In the genomic region with DNA sequence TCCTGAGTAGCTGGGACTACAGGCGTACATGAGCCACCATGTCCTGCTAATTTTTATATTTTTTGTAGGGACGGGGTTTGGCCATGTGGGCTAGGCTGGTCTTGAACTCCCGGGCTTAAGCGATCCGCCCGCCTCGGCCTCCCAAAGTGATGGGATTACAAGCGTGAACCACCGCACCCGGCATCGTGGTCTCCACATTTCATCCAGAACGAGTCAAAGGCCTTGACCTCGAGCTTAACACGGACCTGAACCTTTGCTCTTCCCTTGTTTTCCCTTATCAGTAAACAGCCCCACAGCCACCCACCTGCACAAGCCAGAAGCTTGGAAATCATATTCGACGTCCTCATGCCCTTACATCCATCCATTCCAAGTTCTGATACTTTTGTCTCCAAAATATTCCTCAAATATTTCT, we compare ENCODE assay signal across 1 cellular context.
TF ChIP-seq lines count a peak whose summit lies in the region.

No MANE protein-coding gene starts in this region.

TF ChIP-seq in HepG2, 621 proteins besides CTCF, POLR2A, EP300 and RAD21 (continued from another document and continues in another):
- peak; percentile 35; the same call in 1 of the 2 replicates for TF ChIP-seq ZFP41 (CRISPR knock-in tag; IDR thresholded peaks at IDR 0.05; ENCODE audit: borderline replicate concordance)
- no peak; the same call in 1 of the 2 replicates for TF ChIP-seq TBX3 (IDR thresholded peaks at IDR 0.05; ENCODE audit: borderline replicate concordance)
- no peak for TF ChIP-seq MBNL3 (CRISPR knock-in tag; conservative IDR thresholded peaks at IDR 0.05)
- TF ChIP-seq ESRRA (CRISPR knock-in tag; IDR thresholded peaks at IDR 0.05; ENCODE audit: low read depth) = peak; percentile 84
- TF ChIP-seq, protein P1, sequence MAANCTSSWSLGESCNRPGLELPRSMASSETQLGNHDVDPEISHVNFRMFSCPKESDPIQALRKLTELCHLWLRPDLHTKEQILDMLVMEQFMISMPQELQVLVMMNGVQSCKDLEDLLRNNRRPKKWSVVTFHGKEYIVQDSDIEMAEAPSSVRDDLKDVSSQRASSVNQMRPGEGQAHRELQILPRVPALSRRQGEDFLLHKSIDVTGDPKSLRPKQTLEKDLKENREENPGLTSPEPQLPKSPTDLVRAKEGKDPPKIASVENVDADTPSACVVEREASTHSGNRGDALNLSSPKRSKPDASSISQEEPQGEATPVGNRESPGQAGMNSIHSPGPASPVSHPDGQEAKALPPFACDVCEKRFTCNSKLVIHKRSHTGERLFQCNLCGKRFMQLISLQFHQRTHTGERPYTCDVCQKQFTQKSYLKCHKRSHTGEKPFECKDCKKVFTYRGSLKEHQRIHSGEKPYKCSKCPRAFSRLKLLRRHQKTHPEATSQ (CRISPR knock-in tag; IDR thresholded peaks at IDR 0.05; ENCODE audit: borderline replicate concordance) = no peak; the same call in 1 of the 2 replicates
- TF ChIP-seq POLR2G (IDR thresholded peaks at IDR 0.05; ENCODE audit: low read depth, low read length) = peak; percentile 51; the same call in 1 of the 2 replicates
- TF ChIP-seq, protein P2, sequence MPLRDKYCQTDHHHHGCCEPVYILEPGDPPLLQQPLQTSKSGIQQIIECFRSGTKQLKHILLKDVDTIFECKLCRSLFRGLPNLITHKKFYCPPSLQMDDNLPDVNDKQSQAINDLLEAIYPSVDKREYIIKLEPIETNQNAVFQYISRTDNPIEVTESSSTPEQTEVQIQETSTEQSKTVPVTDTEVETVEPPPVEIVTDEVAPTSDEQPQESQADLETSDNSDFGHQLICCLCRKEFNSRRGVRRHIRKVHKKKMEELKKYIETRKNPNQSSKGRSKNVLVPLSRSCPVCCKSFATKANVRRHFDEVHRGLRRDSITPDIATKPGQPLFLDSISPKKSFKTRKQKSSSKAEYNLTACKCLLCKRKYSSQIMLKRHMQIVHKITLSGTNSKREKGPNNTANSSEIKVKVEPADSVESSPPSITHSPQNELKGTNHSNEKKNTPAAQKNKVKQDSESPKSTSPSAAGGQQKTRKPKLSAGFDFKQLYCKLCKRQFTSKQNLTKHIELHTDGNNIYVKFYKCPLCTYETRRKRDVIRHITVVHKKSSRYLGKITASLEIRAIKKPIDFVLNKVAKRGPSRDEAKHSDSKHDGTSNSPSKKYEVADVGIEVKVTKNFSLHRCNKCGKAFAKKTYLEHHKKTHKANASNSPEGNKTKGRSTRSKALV (CRISPR knock-in tag; IDR thresholded peaks at IDR 0.05) = peak; percentile 57; the same call in 1 of the 2 replicates
- TF ChIP-seq, protein P3, sequence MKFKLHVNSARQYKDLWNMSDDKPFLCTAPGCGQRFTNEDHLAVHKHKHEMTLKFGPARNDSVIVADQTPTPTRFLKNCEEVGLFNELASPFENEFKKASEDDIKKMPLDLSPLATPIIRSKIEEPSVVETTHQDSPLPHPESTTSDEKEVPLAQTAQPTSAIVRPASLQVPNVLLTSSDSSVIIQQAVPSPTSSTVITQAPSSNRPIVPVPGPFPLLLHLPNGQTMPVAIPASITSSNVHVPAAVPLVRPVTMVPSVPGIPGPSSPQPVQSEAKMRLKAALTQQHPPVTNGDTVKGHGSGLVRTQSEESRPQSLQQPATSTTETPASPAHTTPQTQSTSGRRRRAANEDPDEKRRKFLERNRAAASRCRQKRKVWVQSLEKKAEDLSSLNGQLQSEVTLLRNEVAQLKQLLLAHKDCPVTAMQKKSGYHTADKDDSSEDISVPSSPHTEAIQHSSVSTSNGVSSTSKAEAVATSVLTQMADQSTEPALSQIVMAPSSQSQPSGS (CRISPR knock-in tag; IDR thresholded peaks at IDR 0.05) = peak; percentile 70; the same call in 1 of the 2 replicates
- TF ChIP-seq ZNF616 (CRISPR knock-in tag; IDR thresholded peaks at IDR 0.05; ENCODE audit: low read depth) = 0 out of 2 replicates have a peak, but pooled peaks have one; percentile 54
- TF ChIP-seq SNAPC5 (CRISPR knock-in tag; IDR thresholded peaks at IDR 0.05; ENCODE audit: borderline replicate concordance) = no peak
- peak; percentile 70 for TF ChIP-seq FOXP1 (IDR thresholded peaks at IDR 0.05)
- peak; percentile 91 for TF ChIP-seq FOXP1 (CRISPR knock-in tag; IDR thresholded peaks at IDR 0.05)
- TF ChIP-seq ZNF468 (CRISPR knock-in tag; IDR thresholded peaks at IDR 0.05) = no peak
- peak; percentile 90; the same call in 1 of the 2 replicates for TF ChIP-seq SAFB2 (CRISPR knock-in tag; IDR thresholded peaks at IDR 0.05; ENCODE audit: borderline replicate concordance, low read depth)
- TF ChIP-seq TOE1 (CRISPR knock-in tag; IDR thresholded peaks at IDR 0.05) = no peak
- TF ChIP-seq SPEN (CRISPR knock-in tag; IDR thresholded peaks at IDR 0.05; ENCODE audit: low read depth) = peak; percentile 91
- no peak for TF ChIP-seq CREB1 (IDR thresholded peaks at IDR 0.05)
- TF ChIP-seq CREB1 (CRISPR knock-in tag; IDR thresholded peaks at IDR 0.05) = peak; percentile 50; the same call in 1 of the 2 replicates
- TF ChIP-seq DNMT3B (CRISPR knock-in tag; conservative IDR thresholded peaks at IDR 0.05) = peak; percentile 44; the same call in 1 of the 2 replicates
- 0 out of 2 replicates have a peak, but pooled peaks have one; percentile 6 for TF ChIP-seq GZF1 (CRISPR knock-in tag; IDR thresholded peaks at IDR 0.05)
- no peak for TF ChIP-seq ZNF326 (CRISPR knock-in tag; IDR thresholded peaks at IDR 0.05; ENCODE audit: borderline replicate concordance)
- TF ChIP-seq ZNF280D (CRISPR knock-in tag; IDR thresholded peaks at IDR 0.05) = peak; percentile 68; the same call in 1 of the 2 replicates
- TF ChIP-seq ZNF431 (CRISPR knock-in tag; IDR thresholded peaks at IDR 0.05; ENCODE audit: borderline replicate concordance, low read depth) = 0 out of 2 replicates have a peak, but pooled peaks have one; percentile 85
- TF ChIP-seq ZNF572 (CRISPR knock-in tag; IDR thresholded peaks at IDR 0.05) = no peak
- TF ChIP-seq, protein P4, sequence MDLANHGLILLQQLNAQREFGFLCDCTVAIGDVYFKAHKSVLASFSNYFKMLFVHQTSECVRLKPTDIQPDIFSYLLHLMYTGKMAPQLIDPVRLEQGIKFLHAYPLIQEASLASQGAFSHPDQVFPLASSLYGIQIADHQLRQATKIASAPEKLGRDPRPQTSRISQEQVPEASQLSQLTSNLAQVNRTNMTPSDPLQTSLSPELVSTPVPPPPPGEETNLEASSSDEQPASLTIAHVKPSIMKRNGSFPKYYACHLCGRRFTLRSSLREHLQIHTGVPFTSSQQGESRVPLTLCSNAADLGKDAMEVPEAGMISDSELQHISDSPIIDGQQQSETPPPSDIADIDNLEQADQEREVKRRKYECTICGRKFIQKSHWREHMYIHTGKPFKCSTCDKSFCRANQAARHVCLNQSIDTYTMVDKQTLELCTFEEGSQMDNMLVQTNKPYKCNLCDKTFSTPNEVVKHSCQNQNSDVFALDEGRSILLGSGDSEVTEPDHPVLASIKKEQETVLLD (CRISPR knock-in tag; IDR thresholded peaks at IDR 0.05; ENCODE audit: low read depth) = peak; percentile 67; the same call in 1 of the 2 replicates
- TF ChIP-seq ZBTB46 (CRISPR knock-in tag; IDR thresholded peaks at IDR 0.05; ENCODE audit: borderline replicate concordance) = no peak
- TF ChIP-seq, protein P5, sequence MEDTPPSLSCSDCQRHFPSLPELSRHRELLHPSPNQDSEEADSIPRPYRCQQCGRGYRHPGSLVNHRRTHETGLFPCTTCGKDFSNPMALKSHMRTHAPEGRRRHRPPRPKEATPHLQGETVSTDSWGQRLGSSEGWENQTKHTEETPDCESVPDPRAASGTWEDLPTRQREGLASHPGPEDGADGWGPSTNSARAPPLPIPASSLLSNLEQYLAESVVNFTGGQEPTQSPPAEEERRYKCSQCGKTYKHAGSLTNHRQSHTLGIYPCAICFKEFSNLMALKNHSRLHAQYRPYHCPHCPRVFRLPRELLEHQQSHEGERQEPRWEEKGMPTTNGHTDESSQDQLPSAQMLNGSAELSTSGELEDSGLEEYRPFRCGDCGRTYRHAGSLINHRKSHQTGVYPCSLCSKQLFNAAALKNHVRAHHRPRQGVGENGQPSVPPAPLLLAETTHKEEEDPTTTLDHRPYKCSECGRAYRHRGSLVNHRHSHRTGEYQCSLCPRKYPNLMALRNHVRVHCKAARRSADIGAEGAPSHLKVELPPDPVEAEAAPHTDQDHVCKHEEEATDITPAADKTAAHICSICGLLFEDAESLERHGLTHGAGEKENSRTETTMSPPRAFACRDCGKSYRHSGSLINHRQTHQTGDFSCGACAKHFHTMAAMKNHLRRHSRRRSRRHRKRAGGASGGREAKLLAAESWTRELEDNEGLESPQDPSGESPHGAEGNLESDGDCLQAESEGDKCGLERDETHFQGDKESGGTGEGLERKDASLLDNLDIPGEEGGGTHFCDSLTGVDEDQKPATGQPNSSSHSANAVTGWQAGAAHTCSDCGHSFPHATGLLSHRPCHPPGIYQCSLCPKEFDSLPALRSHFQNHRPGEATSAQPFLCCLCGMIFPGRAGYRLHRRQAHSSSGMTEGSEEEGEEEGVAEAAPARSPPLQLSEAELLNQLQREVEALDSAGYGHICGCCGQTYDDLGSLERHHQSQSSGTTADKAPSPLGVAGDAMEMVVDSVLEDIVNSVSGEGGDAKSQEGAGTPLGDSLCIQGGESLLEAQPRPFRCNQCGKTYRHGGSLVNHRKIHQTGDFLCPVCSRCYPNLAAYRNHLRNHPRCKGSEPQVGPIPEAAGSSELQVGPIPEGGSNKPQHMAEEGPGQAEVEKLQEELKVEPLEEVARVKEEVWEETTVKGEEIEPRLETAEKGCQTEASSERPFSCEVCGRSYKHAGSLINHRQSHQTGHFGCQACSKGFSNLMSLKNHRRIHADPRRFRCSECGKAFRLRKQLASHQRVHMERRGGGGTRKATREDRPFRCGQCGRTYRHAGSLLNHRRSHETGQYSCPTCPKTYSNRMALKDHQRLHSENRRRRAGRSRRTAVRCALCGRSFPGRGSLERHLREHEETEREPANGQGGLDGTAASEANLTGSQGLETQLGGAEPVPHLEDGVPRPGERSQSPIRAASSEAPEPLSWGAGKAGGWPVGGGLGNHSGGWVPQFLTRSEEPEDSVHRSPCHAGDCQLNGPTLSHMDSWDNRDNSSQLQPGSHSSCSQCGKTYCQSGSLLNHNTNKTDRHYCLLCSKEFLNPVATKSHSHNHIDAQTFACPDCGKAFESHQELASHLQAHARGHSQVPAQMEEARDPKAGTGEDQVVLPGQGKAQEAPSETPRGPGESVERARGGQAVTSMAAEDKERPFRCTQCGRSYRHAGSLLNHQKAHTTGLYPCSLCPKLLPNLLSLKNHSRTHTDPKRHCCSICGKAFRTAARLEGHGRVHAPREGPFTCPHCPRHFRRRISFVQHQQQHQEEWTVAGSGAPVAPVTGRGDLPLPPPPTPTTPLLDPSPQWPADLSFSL (CRISPR knock-in tag; IDR thresholded peaks at IDR 0.05) = no peak; the same call in 1 of the 2 replicates
- TF ChIP-seq TERF1 (CRISPR knock-in tag; IDR thresholded peaks at IDR 0.05) = no peak
- TF ChIP-seq, protein P6, sequence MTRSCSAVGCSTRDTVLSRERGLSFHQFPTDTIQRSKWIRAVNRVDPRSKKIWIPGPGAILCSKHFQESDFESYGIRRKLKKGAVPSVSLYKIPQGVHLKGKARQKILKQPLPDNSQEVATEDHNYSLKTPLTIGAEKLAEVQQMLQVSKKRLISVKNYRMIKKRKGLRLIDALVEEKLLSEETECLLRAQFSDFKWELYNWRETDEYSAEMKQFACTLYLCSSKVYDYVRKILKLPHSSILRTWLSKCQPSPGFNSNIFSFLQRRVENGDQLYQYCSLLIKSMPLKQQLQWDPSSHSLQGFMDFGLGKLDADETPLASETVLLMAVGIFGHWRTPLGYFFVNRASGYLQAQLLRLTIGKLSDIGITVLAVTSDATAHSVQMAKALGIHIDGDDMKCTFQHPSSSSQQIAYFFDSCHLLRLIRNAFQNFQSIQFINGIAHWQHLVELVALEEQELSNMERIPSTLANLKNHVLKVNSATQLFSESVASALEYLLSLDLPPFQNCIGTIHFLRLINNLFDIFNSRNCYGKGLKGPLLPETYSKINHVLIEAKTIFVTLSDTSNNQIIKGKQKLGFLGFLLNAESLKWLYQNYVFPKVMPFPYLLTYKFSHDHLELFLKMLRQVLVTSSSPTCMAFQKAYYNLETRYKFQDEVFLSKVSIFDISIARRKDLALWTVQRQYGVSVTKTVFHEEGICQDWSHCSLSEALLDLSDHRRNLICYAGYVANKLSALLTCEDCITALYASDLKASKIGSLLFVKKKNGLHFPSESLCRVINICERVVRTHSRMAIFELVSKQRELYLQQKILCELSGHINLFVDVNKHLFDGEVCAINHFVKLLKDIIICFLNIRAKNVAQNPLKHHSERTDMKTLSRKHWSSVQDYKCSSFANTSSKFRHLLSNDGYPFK (CRISPR knock-in tag; IDR thresholded peaks at IDR 0.05; ENCODE audit: borderline replicate concordance) = no peak
- TF ChIP-seq ZNF205 (CRISPR knock-in tag; IDR thresholded peaks at IDR 0.05) = peak; percentile 69
